In the genomic region with DNA sequence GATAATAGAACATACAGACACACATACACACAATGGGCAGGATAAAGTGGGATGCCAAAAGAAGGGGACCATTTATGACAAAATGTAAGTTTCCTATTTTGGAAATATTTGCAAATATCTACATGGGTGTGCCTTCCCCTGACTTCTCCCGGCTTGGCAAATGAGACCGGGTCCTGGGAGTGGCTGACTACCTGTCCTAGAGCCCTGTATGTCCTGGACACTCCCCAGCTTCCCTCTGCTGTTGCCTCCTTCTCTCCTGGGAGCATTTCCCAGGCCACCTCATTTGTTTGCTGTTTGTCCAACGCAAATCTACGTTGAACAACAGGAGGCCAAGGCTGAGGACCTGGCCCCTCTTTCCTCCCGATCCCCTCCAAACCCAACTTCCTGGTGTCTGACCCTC, we compare ENCODE assay signal across 20 cellular contexts.
"Had no signal": no experiment of that assay in that cellular context is flagged by ENCODE, and none has a peak within 500 bp of the region (broad histone marks: within the 10 kb centered on the region; RNA-seq: fewer than 3 reads in every experiment).

No MANE protein-coding gene starts in this region.

- ATAC-seq: activated CD4-positive, alpha-beta T cell treated with anti-CD3 and anti-CD28 coated beads for 36 hours; natural killer cell treated with Interleukin-12 subunit alpha and Interleukin-12 subunit beta and Interleukin-15 and Interleukin-18, amount 100 ng/mL, for 72 hours had no signal

- H3K27ac Mint-ChIP-seq: activated CD4-positive, alpha-beta T cell treated with anti-CD3 and anti-CD28 coated beads for 36 hours; brain; natural killer cell treated with Interleukin-12 subunit alpha and Interleukin-12 subunit beta and Interleukin-15 and Interleukin-18, amount 100 ng/mL, for 72 hours; stimulated activated naive CD8-positive, alpha-beta T cell treated with anti-CD3 and anti-CD28 coated beads, Interleukin-15, Interleukin-2, amounts not matched to agents 100 ng/mL and 50 ng/mL, for 24 hours had no signal

- H3K27me3 Mint-ChIP-seq: activated CD4-positive, alpha-beta T cell treated with anti-CD3 and anti-CD28 coated beads for 36 hours; natural killer cell treated with Interleukin-12 subunit alpha and Interleukin-12 subunit beta and Interleukin-15 and Interleukin-18, amount 100 ng/mL, for 72 hours; stimulated activated naive CD8-positive, alpha-beta T cell treated with anti-CD3 and anti-CD28 coated beads, Interleukin-15, Interleukin-2, amounts not matched to agents 100 ng/mL and 50 ng/mL, for 24 hours had no signal

- H3K27ac ChIP-seq: coronary artery, skin epidermis had no signal

- DNase-seq: activated CD4-positive, alpha-beta T cell treated with anti-CD3 and anti-CD28 coated beads for 36 hours; activated CD4-positive, alpha-beta T cell treated with anti-CD3 and anti-CD28 coated beads, Interleukin-2, amount 50 U/mL, for 48 hours; anterior cingulate cortex; central memory CD4-positive, alpha-beta T cell; erythroblast; foreskin melanocyte; head of caudate nucleus; kidney glomerular epithelial cell; occipital lobe; retina; stimulated activated CD4-positive, alpha-beta T cell treated with anti-CD3 and anti-CD28 coated beads, Interleukin-15, amount 100 ng/mL, for 24 hours; stimulated activated CD4-positive, alpha-beta T cell treated with anti-CD3 and anti-CD28 coated beads, Interleukin-2, amount 100 ng/mL, for 48 hours; SW 1271; trophoblast cell had no signal

- H3K4me3 ChIP-seq: coronary artery, lung, skin epidermis had no signal

- H3K4me1 Mint-ChIP-seq: activated CD4-positive, alpha-beta T cell treated with anti-CD3 and anti-CD28 coated beads for 36 hours; brain had no signal

- H3K9me3 Mint-ChIP-seq: natural killer cell treated with Interleukin-12 subunit alpha and Interleukin-12 subunit beta and Interleukin-15 and Interleukin-18, amount 100 ng/mL, for 72 hours; stimulated activated naive CD8-positive, alpha-beta T cell treated with anti-CD3 and anti-CD28 coated beads, Interleukin-15, Interleukin-2, amounts not matched to agents 100 ng/mL and 50 ng/mL, for 24 hours had no signal

- H3K36me3 Mint-ChIP-seq: brain; natural killer cell treated with Interleukin-12 subunit alpha and Interleukin-12 subunit beta and Interleukin-15 and Interleukin-18, amount 100 ng/mL, for 72 hours had no signal

- H3K4me3 Mint-ChIP-seq: activated CD4-positive, alpha-beta T cell treated with anti-CD3 and anti-CD28 coated beads for 36 hours; brain; natural killer cell treated with Interleukin-12 subunit alpha and Interleukin-12 subunit beta and Interleukin-15 and Interleukin-18, amount 100 ng/mL, for 72 hours; stimulated activated naive CD8-positive, alpha-beta T cell treated with anti-CD3 and anti-CD28 coated beads, Interleukin-15, Interleukin-2, amounts not matched to agents 100 ng/mL and 50 ng/mL, for 24 hours had no signal
